Comparison of ENCODE assay signal across 8 cellular contexts in genomic region chr1:197399691-197400521, GRCh38.
DNase-seq lines count a peak whose midpoint lies in the region; ATAC-seq and TF ChIP-seq lines count a peak whose summit lies in the region.

No MANE protein-coding gene starts in this region.

- peaks cover 3 to 9% (median 6%) of the 10 kb centered on the region in 3 donors for H3K27me3 Mint-ChIP-seq in immature natural killer cell (ENCODE audit: low read depth in 3 of 3)

- no peaks in the 10 kb centered on the region for H3K9me3 Mint-ChIP-seq in immature natural killer cell

- no peaks in the 10 kb centered on the region for H3K36me3 ChIP-seq in suprapubic skin

- TF ChIP-seq CTCF in WI38 (IDR thresholded peaks at IDR 0.05; ENCODE audit: low read depth, low read length) = peak; percentile 44; the same call in 1 of the 2 replicates
- no peak for TF ChIP-seq CTCF in suprapubic skin (IDR thresholded peaks at IDR 0.05)

- H3K4me1 ChIP-seq in suprapubic skin = no peaks in the 10 kb centered on the region

- H3K4me3 Mint-ChIP-seq in immature natural killer cell = no peak overlapping the region

- DNase-seq in Caki2 (ENCODE audit: low read depth) = peak; percentile 54
- DNase-seq in NCI-H2171 (lab: John Stamatoyannopoulos, UW) = peak; percentile 20
- DNase-seq in immature natural killer cell = peak in 2 of 3 donors; percentile 11 to 16
- no peak for DNase-seq in Ammon's horn (ENCODE audit: low spot score)
- no peak for DNase-seq in suprapubic skin (ENCODE audit: low spot score in 2 of 2)

- H3K27ac ChIP-seq in suprapubic skin = no peak overlapping the region

- TF ChIP-seq POLR2A in suprapubic skin (IDR thresholded peaks at IDR 0.05) = no peak

- H3K9me3 ChIP-seq in suprapubic skin = no peaks in the 10 kb centered on the region

- no peaks in the 10 kb centered on the region for H3K36me3 Mint-ChIP-seq in immature natural killer cell

- ATAC-seq in GM18868 (IDR thresholded peaks at IDR 0.05; ENCODE audit: unreplicated experiment) (peak; percentile 83), HG03095 (IDR thresholded peaks at IDR 0.05; ENCODE audit: unreplicated experiment) (peak; percentile 61)

- 29% methylated on average over 4 of the region's 4 CpGs for WGBS in suprapubic skin

- in situ Hi-C loops in Caki2 (cut with HindIII; ENCODE audit: low pct_unique_long_range_greater_than_20kb, low sequenced_read_pairs) = no loop called here

- no peak overlapping the region for H3K4me3 ChIP-seq in WI38 (ENCODE audit: low read depth, low read length)
- H3K4me3 ChIP-seq in suprapubic skin = no peak overlapping the region

- H3K27ac Mint-ChIP-seq in immature natural killer cell = no peak overlapping the region

- no peaks in the 10 kb centered on the region for H3K4me1 Mint-ChIP-seq in immature natural killer cell

- no peak for TF ChIP-seq EP300 in suprapubic skin (IDR thresholded peaks at IDR 0.05)

- H3K27me3 ChIP-seq in suprapubic skin = no peaks in the 10 kb centered on the region

Comparison
In these comparisons a context has a peak if more than half of its experiments do, and no peak if none do; other contexts are left out.
1. DNase-seq: peak in Caki2 (single experiment), NCI-H2171 (single experiment) and immature natural killer cell (2 of 3); none in Ammon's horn (single experiment) and suprapubic skin (0 of 2).